19 cellular contexts compared by ENCODE assay signal in genomic region chr5:93221-93980, GRCh38. TPM values are rescaled to one million over a fixed set of nuclear protein-coding genes. Genes with fewer than 3 reads are reported as not detected.
DNase-seq lines count a peak whose midpoint lies in the region; TF ChIP-seq lines count a peak whose summit lies in the region.
"Had no signal": no experiment of that assay in that cellular context is flagged by ENCODE, and none has a peak within 500 bp of the region (broad histone marks: within the 10 kb centered on the region; RNA-seq: fewer than 3 reads in every experiment).

No MANE protein-coding gene starts in this region.

- H3K27ac Mint-ChIP-seq in Caco-2 (ENCODE audit: unreplicated experiment) (no peak overlapping the region), neural progenitor cell (peak overlapping the region; percentile 87)
- H3K27ac Mint-ChIP-seq: activated naive CD8-positive, alpha-beta T cell treated with anti-CD3 and anti-CD28 coated beads, Interleukin-2, amount 10 ng/mL, durations not matched to agents 7 days and 5 days; HFFc6 had no signal

- H3K27me3 Mint-ChIP-seq in Caco-2 (ENCODE audit: insufficient read depth, unreplicated experiment) (peaks cover 3% of the 10 kb centered on the region), neural progenitor cell (ENCODE audit: insufficient read depth, low read depth) (peaks cover 5% of the 10 kb centered on the region)

- H3K27ac ChIP-seq in HUES48 (ENCODE audit: low read depth, low read length) (no peak overlapping the region), hepatocyte (no peak overlapping the region), neural progenitor cell (peak overlapping the region; percentile 27)
- H3K27ac ChIP-seq: foreskin keratinocyte, RWPE1, VCaP had no signal

- WGBS in hepatocyte (ENCODE audit: low lambda C conversion rate, missing lambda C conversion rate): 63% methylated on average over 15 of the region's 15 CpGs

- no peak overlapping the region for H3K9ac ChIP-seq in HUES48 (ENCODE audit: low read depth, low read length)
- H3K9ac ChIP-seq in neural progenitor cell: peak overlapping the region; percentile 17

- TF ChIP-seq CTCF in Caco-2 (IDR thresholded peaks at IDR 0.05; ENCODE audit: insufficient read depth in 1 of 2, low read depth in 1 of 2, low read length in 1 of 2, severe bottlenecking in 1 of 2, unreplicated experiment in 1 of 2) (no peak), hepatocyte (IDR thresholded peaks at IDR 0.05; ENCODE audit: poor library complexity) (no peak), neural progenitor cell (IDR thresholded peaks at IDR 0.05) (no peak), GM13976 (IDR thresholded peaks at IDR 0.05; ENCODE audit: borderline replicate concordance, control extremely low read depth, extremely low read depth, insufficient read depth, missing control alignments) (no peak)

- intact Hi-C loops in Caco-2 (cut with micrococcal nuclease; ENCODE audit: unreplicated experiment): no loop called here

- no peaks in the 10 kb centered on the region for H4K20me1 ChIP-seq in hepatocyte (ENCODE audit: insufficient read depth, poor library complexity, severe bottlenecking)
- H4K20me1 ChIP-seq in neural progenitor cell (ENCODE audit: low read depth): peaks cover 11% of the 10 kb centered on the region

- H3K9me2 ChIP-seq in hepatocyte (replicated peaks; ENCODE audit: insufficient read depth): no peaks in the 10 kb centered on the region

- H3K4me3 ChIP-seq in Caco-2 (ENCODE audit: low read depth, low read length) (no peak overlapping the region), HUES48 (ENCODE audit: low read depth, low read length) (peak overlapping the region; percentile 72), hepatocyte (peak overlapping the region; percentile 49), neural progenitor cell (peak overlapping the region; percentile 68)

- H3K36me3 ChIP-seq in Caco-2 (ENCODE audit: control insufficient read depth, insufficient read depth, low read length) (no peaks in the 10 kb centered on the region), HUES48 (ENCODE audit: control insufficient read depth, insufficient read depth, low read length) (peaks cover 31% of the 10 kb centered on the region), hepatocyte (replicated peaks; ENCODE audit: insufficient read depth, low read depth) (no peaks in the 10 kb centered on the region), neural progenitor cell (peaks cover 13% of the 10 kb centered on the region)

- POLR2A ChIA-PET in Caco-2 (lab: Charles Lee): no interaction called here

- H3K4me1 Mint-ChIP-seq in Caco-2 (ENCODE audit: low read depth, unreplicated experiment) (peaks cover 38% of the 10 kb centered on the region), neural progenitor cell (peaks cover 22% of the 10 kb centered on the region)
- H3K4me1 Mint-ChIP-seq: activated naive CD8-positive, alpha-beta T cell treated with anti-CD3 and anti-CD28 coated beads, Interleukin-2, amount 10 ng/mL, durations not matched to agents 7 days and 5 days had no signal

- H3K4me2 ChIP-seq in hepatocyte (peak overlapping the region; percentile 78), neural progenitor cell (peak overlapping the region; percentile 79)

- no TSS peak for BruUV-seq in Caco-2 (replicated peaks; lab: Mats Ljungman, UMichigan)

- no peak overlapping the region for H2AFZ ChIP-seq in hepatocyte
- no peak overlapping the region for H2AFZ ChIP-seq in neural progenitor cell (replicated peaks)

- no peaks in the 10 kb centered on the region for H3K27me3 ChIP-seq in Caco-2 (replicated peaks; ENCODE audit: control insufficient read depth, insufficient read depth, low read length)
- H3K27me3 ChIP-seq in HUES48 (ENCODE audit: control insufficient read depth, insufficient read depth, low read length): no peaks in the 10 kb centered on the region
- peaks cover 13% of the 10 kb centered on the region for H3K27me3 ChIP-seq in hepatocyte
- H3K27me3 ChIP-seq in neural progenitor cell: no peaks in the 10 kb centered on the region

- H3F3A ChIP-seq in neural progenitor cell (ENCODE audit: low read depth): peaks cover 35% of the 10 kb centered on the region

- H3K4me3 Mint-ChIP-seq in Caco-2 (ENCODE audit: unreplicated experiment) (peak overlapping the region; percentile 83), neural progenitor cell (peak overlapping the region; percentile 89)

- H3K36me3 Mint-ChIP-seq in Caco-2 (ENCODE audit: insufficient read depth, unreplicated experiment) (peaks cover 16% of the 10 kb centered on the region), neural progenitor cell (peaks cover 30% of the 10 kb centered on the region)
- H3K36me3 Mint-ChIP-seq: activated naive CD8-positive, alpha-beta T cell treated with anti-CD3 and anti-CD28 coated beads, Interleukin-2, amount 10 ng/mL, durations not matched to agents 7 days and 5 days had no signal

- peaks cover 48% of the 10 kb centered on the region for H3K4me1 ChIP-seq in Caco-2
- peaks cover 25% of the 10 kb centered on the region for H3K4me1 ChIP-seq in HUES48 (ENCODE audit: control insufficient read depth, insufficient read depth, low read length)
- peaks cover 4% of the 10 kb centered on the region for H3K4me1 ChIP-seq in hepatocyte (ENCODE audit: insufficient read depth)
- H3K4me1 ChIP-seq in neural progenitor cell: peaks cover 10% of the 10 kb centered on the region
- H3K4me1 ChIP-seq: foreskin keratinocyte had no signal

- DNase-seq in Caco-2 (no peak), hepatocyte (ENCODE audit: low spot score) (no peak), neural progenitor cell (ENCODE audit: low spot score) (no peak), middle frontal gyrus (ENCODE audit: extremely low spot score, low spot score) (no peak), DMS79 (lab: John Stamatoyannopoulos, UW) (no peak), GM13976 (ENCODE audit: low spot score) (no peak), DMS 273 (lab: John Stamatoyannopoulos, UW; ENCODE audit: unreplicated experiment) (no peak)
- DNase-seq: activated CD8-positive, alpha-beta memory T cell treated with anti-CD3 and anti-CD28 coated beads, Interleukin-2, amount 50 U/mL, for 4 hours; activated naive CD8-positive, alpha-beta T cell treated with anti-CD3 and anti-CD28 coated beads, Interleukin-2, amount 10 ng/mL, durations not matched to agents 7 days and 5 days; effector CD4-positive, alpha-beta T cell; erythroblast; foreskin keratinocyte; HFFc6; hippocampal formation; substantia nigra had no signal

- in situ Hi-C loops in GM13976 (cut with MboI; ENCODE audit: low sequenced_read_pairs, unreplicated experiment): no loop called here

- peaks cover 5% of the 10 kb centered on the region for H3K9me3 Mint-ChIP-seq in Caco-2 (ENCODE audit: unreplicated experiment)
- peaks cover 10% of the 10 kb centered on the region for H3K9me3 Mint-ChIP-seq in neural progenitor cell
- H3K9me3 Mint-ChIP-seq: activated naive CD8-positive, alpha-beta T cell treated with anti-CD3 and anti-CD28 coated beads, Interleukin-2, amount 10 ng/mL, durations not matched to agents 7 days and 5 days; HFFc6 had no signal

- H3K9me3 ChIP-seq in Caco-2: no peaks in the 10 kb centered on the region
- H3K9me3 ChIP-seq in HUES48 (ENCODE audit: control insufficient read depth, insufficient read depth, low read length): no peaks in the 10 kb centered on the region
- H3K9me3 ChIP-seq in hepatocyte (ENCODE audit: low read depth): no peaks in the 10 kb centered on the region
- H3K9me3 ChIP-seq in neural progenitor cell (ENCODE audit: low read depth): peaks cover 4% of the 10 kb centered on the region

- H3K79me2 ChIP-seq in hepatocyte (no peaks in the 10 kb centered on the region), neural progenitor cell (ENCODE audit: low read depth) (peaks cover 61% of the 10 kb centered on the region)

- CTCF ChIA-PET in Caco-2 (lab: Charles Lee): no interaction called here

RNA-seq across cellular contexts. Expression of gene PLEKHG4B, which starts 1.4 kb away (rescaled TPM):
- total RNA-seq in Caco-2 (2022) (15.0 TPM in 2 replicates), hepatocyte (3.5 and 4.0 TPM in 2 replicates), neural progenitor cell (ENCODE audit: low replicate concordance) (28.8 and 63.1 TPM in 2 replicates)
- 3.6 and 6.7 TPM in 2 replicates for polyA plus RNA-seq in hepatocyte
- total RNA-seq: foreskin keratinocyte; T-helper 2 cell treated with Interferon-gamma antibody and Interleukin-4, amounts not matched to agents 100 ng/mL and 5 ng/mL, for 36 hours had no signal
- polyA plus RNA-seq: foreskin keratinocyte had no signal
